ENCODE assay signal across 8 cellular contexts in genomic region chr12:116172224-116172849, GRCh38.
DNase-seq lines count a peak whose midpoint lies in the region; ATAC-seq and TF ChIP-seq lines count a peak whose summit lies in the region.
"Had no signal": no experiment of that assay in that cellular context is flagged by ENCODE, and none has a peak within 500 bp of the region (broad histone marks: within the 10 kb centered on the region; RNA-seq: fewer than 3 reads in every experiment).

No MANE protein-coding gene starts in this region.

- peaks cover 78% of the 10 kb centered on the region for H3K4me1 Mint-ChIP-seq in activated T-cell treated with anti-CD3 and anti-CD28 coated beads, Interleukin-2, amount 50 U/mL, for 24 hours (ENCODE audit: low read depth)

- DNase-seq in GM20000 (ENCODE audit: low spot score) (peak; percentile 46), Ammon's horn (ENCODE audit: low spot score) (no peak), ureter (ENCODE audit: low spot score) (no peak)
- no peak for DNase-seq in activated T-cell treated with anti-CD3 and anti-CD28 coated beads, Interleukin-2, amount 50 U/mL, for 24 hours
- DNase-seq in stimulated activated CD4-positive, alpha-beta T cell treated with anti-CD3 and anti-CD28 coated beads, Interleukin-1b, Interleukin-23, amount 100 ng/mL, for 48 hours, result peak; percentile 48
- DNase-seq in effector CD8-positive, alpha-beta T cell (lab: John Stamatoyannopoulos, UW), result no peak
- DNase-seq: heart right ventricle had no signal

- H3K27me3 Mint-ChIP-seq in activated T-cell treated with anti-CD3 and anti-CD28 coated beads, Interleukin-2, amount 50 U/mL, for 24 hours, result no peaks in the 10 kb centered on the region

- H3K36me3 Mint-ChIP-seq in activated T-cell treated with anti-CD3 and anti-CD28 coated beads, Interleukin-2, amount 50 U/mL, for 24 hours (ENCODE audit: low read depth), result peaks cover 2% of the 10 kb centered on the region

- H3K4me3 Mint-ChIP-seq in activated T-cell treated with anti-CD3 and anti-CD28 coated beads, Interleukin-2, amount 50 U/mL, for 24 hours, result peak overlapping the region; percentile 73

- H3K9me3 Mint-ChIP-seq in activated T-cell treated with anti-CD3 and anti-CD28 coated beads, Interleukin-2, amount 50 U/mL, for 24 hours, result no peaks in the 10 kb centered on the region

- peak; percentile 82 for ATAC-seq in HG03196 (IDR thresholded peaks at IDR 0.05; ENCODE audit: unreplicated experiment)

- no peak for TF ChIP-seq CTCF in GM20000 (IDR thresholded peaks at IDR 0.05; ENCODE audit: extremely low read depth, missing control alignments)

- peak overlapping the region; percentile 96 for H3K27ac Mint-ChIP-seq in activated T-cell treated with anti-CD3 and anti-CD28 coated beads, Interleukin-2, amount 50 U/mL, for 24 hours

Comparison
In these comparisons a context has a peak if more than half of its experiments do, and no peak if none do; other contexts are left out.
1. DNase-seq: peak in GM20000 (single experiment) and stimulated activated CD4-positive, alpha-beta T cell treated with anti-CD3 and anti-CD28 coated beads, Interleukin-1b, Interleukin-23, amount 100 ng/mL, for 48 hours (single experiment); none in activated T-cell treated with anti-CD3 and anti-CD28 coated beads, Interleukin-2, amount 50 U/mL, for 24 hours (single experiment), Ammon's horn (single experiment), ureter (single experiment) and effector CD8-positive, alpha-beta T cell (single experiment).